ENCODE assay signal across 15 cellular contexts in genomic region chr9:129587487-129588262, GRCh38. TPM values are rescaled to one million over a fixed set of nuclear protein-coding genes. Genes with fewer than 3 reads are reported as not detected.
DNase-seq lines count a peak whose midpoint lies in the region; ATAC-seq and TF ChIP-seq lines count a peak whose summit lies in the region.
"Had no signal": no experiment of that assay in that cellular context is flagged by ENCODE, and none has a peak within 500 bp of the region (broad histone marks: within the 10 kb centered on the region; RNA-seq: fewer than 3 reads in every experiment).

No MANE protein-coding gene starts in this region.

- H3K9me3 Mint-ChIP-seq in H9 (peaks cover 0 to 2% of the 10 kb centered on the region in 2 experiments; a peak in 1 of 5 replicates), glutamatergic neuron (ENCODE audit: unreplicated experiment) (peaks cover 5% of the 10 kb centered on the region), progenitor cell of endocrine pancreas (ENCODE audit: low read depth) (no peaks in the 10 kb centered on the region)

- H3K4me1 Mint-ChIP-seq in H9, result peaks cover 34 to 49% of the 10 kb centered on the region in 2 experiments
- H3K4me1 Mint-ChIP-seq in glutamatergic neuron (ENCODE audit: low read depth, unreplicated experiment), result peaks cover 28% of the 10 kb centered on the region
- H3K4me1 Mint-ChIP-seq in progenitor cell of endocrine pancreas (ENCODE audit: low read depth), result peaks cover 19% of the 10 kb centered on the region

- H3K9me2 ChIP-seq in PC-3 (replicated peaks; ENCODE audit: low read length), result no peaks in the 10 kb centered on the region

- H3K14ac ChIP-seq in H9 (ENCODE audit: insufficient read depth, low read length), result no peak overlapping the region

- H2AK5ac ChIP-seq in H9 (ENCODE audit: insufficient read length, low read length), result no peak overlapping the region

- H3K27ac ChIP-seq in H9 (ENCODE audit: insufficient read length, low read depth, low read length) (no peak overlapping the region), lower lobe of right lung (no peak overlapping the region), PC-3 (ENCODE audit: low read length) (no peak overlapping the region)
- H3K27ac ChIP-seq: foreskin keratinocyte had no signal

- ATAC-seq in lower lobe of right lung (no peak), HG03135 (IDR thresholded peaks at IDR 0.05; ENCODE audit: unreplicated experiment) (no peak), PC-3 (no peak)
- ATAC-seq: foreskin keratinocyte had no signal

- BruUV-seq in PC-3 (replicated peaks; lab: Mats Ljungman, UMichigan), result no TSS peak

- no peak overlapping the region for H4K5ac ChIP-seq in H9 (ENCODE audit: insufficient read length, low read depth, low read length)

- WGBS in H9 (ENCODE audit: extremely low coverage, insufficient read length, low lambda C conversion rate), result no CpG with 5 or more reads among the region's 23 CpGs

- no peak overlapping the region for H2BK20ac ChIP-seq in H9 (ENCODE audit: low read depth, low read length, poor library complexity, severe bottlenecking)

- H3K9me3 ChIP-seq in H9 (ENCODE audit: control insufficient read depth, low read depth, low read length) (no peaks in the 10 kb centered on the region), lower lobe of right lung (no peaks in the 10 kb centered on the region), PC-3 (ENCODE audit: low read length) (no peaks in the 10 kb centered on the region)

- H3K4me3 ChIP-seq in lower lobe of right lung, result no peak overlapping the region
- no peak overlapping the region for H3K4me3 ChIP-seq in PC-3 (ENCODE audit: low read length)

- no peak overlapping the region for H3K9ac ChIP-seq in H9 (ENCODE audit: extremely low read depth, insufficient read length, low read length)
- no peak overlapping the region for H3K9ac ChIP-seq in PC-3 (ENCODE audit: low read length)

- no peak overlapping the region for H2BK15ac ChIP-seq in H9 (ENCODE audit: low read depth, low read length)

- H3K23ac ChIP-seq in H9 (ENCODE audit: insufficient read length, low read depth, low read length), result no peak overlapping the region

- H3K4me3 Mint-ChIP-seq in H9, result peak overlapping the region in 1 of 2 experiments; percentile 30; a peak in 1 of 5 replicates
- no peak overlapping the region for H3K4me3 Mint-ChIP-seq in glutamatergic neuron (ENCODE audit: unreplicated experiment)
- H3K4me3 Mint-ChIP-seq in progenitor cell of endocrine pancreas (ENCODE audit: low read depth), result no peak overlapping the region
- H3K4me3 Mint-ChIP-seq: activated naive CD4-positive, alpha-beta T cell treated with anti-CD3 and anti-CD28 coated beads, Interleukin-2, amount 10 ng/mL, durations not matched to agents 7 days and 5 days had no signal

- H4K20me1 ChIP-seq in H9 (ENCODE audit: control insufficient read depth, insufficient read depth, insufficient read length) (no peaks in the 10 kb centered on the region), PC-3 (ENCODE audit: low read length) (no peaks in the 10 kb centered on the region)

- H3K4ac ChIP-seq in H9 (ENCODE audit: low read depth, low read length), result no peak overlapping the region

- DNase-seq in H9, result peak; percentile 70
- peak; percentile 94 for DNase-seq in RPMI7951 (ENCODE audit: low read depth)
- peak; percentile 41 for DNase-seq in glutamatergic neuron
- no peak for DNase-seq in progenitor cell of endocrine pancreas (ENCODE audit: low spot score, unreplicated experiment)
- DNase-seq in lower lobe of right lung, result no peak
- DNase-seq in GOT3 (lab: John Stamatoyannopoulos, UW), result no peak
- DNase-seq in PC-3, result no peak
- DNase-seq: foreskin keratinocyte; MM.1S; NCI-H2081 treated with DMSO at 0.1 percent for 48 hours; stimulated activated CD4-positive, alpha-beta T cell treated with anti-CD3 and anti-CD28 coated beads, Interleukin-12 subunit alpha, Interleukin-12 subunit beta, amount 100 ng/mL, for 4 hours had no signal

- H3K27ac Mint-ChIP-seq in H9 (no peak overlapping the region), glutamatergic neuron (ENCODE audit: unreplicated experiment) (peak overlapping the region; percentile 56), progenitor cell of endocrine pancreas (peak overlapping the region; percentile 8)

- H4K91ac ChIP-seq in H9 (ENCODE audit: insufficient read length, low read depth, low read length), result no peak overlapping the region

- H3T11ph ChIP-seq in H9 (ENCODE audit: low read length), result no peak overlapping the region

- H2BK12ac ChIP-seq in H9 (ENCODE audit: insufficient read length, low read depth, low read length), result no peak overlapping the region

- no peak for TF ChIP-seq CTCF in H9 (conservative IDR thresholded peaks at IDR 0.05)
- no peak for TF ChIP-seq CTCF in glutamatergic neuron (IDR thresholded peaks at IDR 0.05; ENCODE audit: partially characterized antibody, unreplicated experiment)
- TF ChIP-seq CTCF in progenitor cell of endocrine pancreas (IDR thresholded peaks at IDR 0.05; ENCODE audit: unreplicated experiment), result no peak
- TF ChIP-seq CTCF in lower lobe of right lung (IDR thresholded peaks at IDR 0.05), result no peak
- no peak for TF ChIP-seq CTCF in PC-3 (conservative IDR thresholded peaks at IDR 0.05; ENCODE audit: low read depth, low read length)

- H4K8ac ChIP-seq in H9 (replicated peaks; ENCODE audit: insufficient read length, low read depth, low read length), result no peak overlapping the region

- H3K18ac ChIP-seq in H9 (ENCODE audit: insufficient read length, low read depth, low read length), result no peak overlapping the region

- no peaks in the 10 kb centered on the region for H3K79me2 ChIP-seq in H9 (ENCODE audit: insufficient read depth, low read length)
- no peaks in the 10 kb centered on the region for H3K79me2 ChIP-seq in PC-3 (ENCODE audit: low read length)

- H2BK120ac ChIP-seq in H9 (ENCODE audit: low read depth, low read length, poor library complexity, severe bottlenecking), result no peak overlapping the region

- no peaks in the 10 kb centered on the region for H3K36me3 ChIP-seq in lower lobe of right lung
- no peaks in the 10 kb centered on the region for H3K36me3 ChIP-seq in PC-3 (ENCODE audit: low read depth, low read length)

- H3K56ac ChIP-seq in H9 (ENCODE audit: insufficient read length, low read depth, low read length), result no peak overlapping the region

- no peaks in the 10 kb centered on the region for H3K79me1 ChIP-seq in H9 (ENCODE audit: insufficient read depth, low read depth, low read length, poor library complexity, severe bottlenecking)

- POLR2A ChIA-PET in PC-3 (lab: Charles Lee; ENCODE audit: unreplicated experiment), result interaction anchor here (0.6 kb wide), 1 partner anchor 136 kb away, joined by 3 read pairs; no protein-coding TSS in a partner anchor

- H2BK5ac ChIP-seq in H9 (ENCODE audit: insufficient read length, low read length), result no peak overlapping the region

- intact Hi-C loops in lower lobe of right lung (cut with DNase I), result no loop called here
- intact Hi-C loops in PC-3 (cut with micrococcal nuclease), result no loop called here

- H3K36me3 Mint-ChIP-seq in H9 (ENCODE audit: insufficient read depth in 1 of 3, low read depth in 3 of 3) (no peaks in the 10 kb centered on the region; a peak in 1 of 7 replicates), glutamatergic neuron (ENCODE audit: unreplicated experiment) (no peaks in the 10 kb centered on the region), progenitor cell of endocrine pancreas (ENCODE audit: insufficient read depth) (no peaks in the 10 kb centered on the region)
- H3K36me3 Mint-ChIP-seq: activated naive CD4-positive, alpha-beta T cell treated with anti-CD3 and anti-CD28 coated beads, Interleukin-2, amount 10 ng/mL, durations not matched to agents 7 days and 5 days had no signal

- H3K27me3 Mint-ChIP-seq in H9 (ENCODE audit: low read depth), result peaks cover 35% of the 10 kb centered on the region
- peaks cover 6% of the 10 kb centered on the region for H3K27me3 Mint-ChIP-seq in glutamatergic neuron (ENCODE audit: unreplicated experiment)
- peaks cover 12% of the 10 kb centered on the region for H3K27me3 Mint-ChIP-seq in progenitor cell of endocrine pancreas

- CTCF ChIA-PET in PC-3 (lab: Charles Lee), result no interaction called here

- H3K23me2 ChIP-seq in H9 (ENCODE audit: insufficient read length, low read depth, low read length, poor library complexity, severe bottlenecking), result no peaks in the 10 kb centered on the region

- H3K27me3 ChIP-seq in H9 (ENCODE audit: insufficient read depth, low read length) (no peaks in the 10 kb centered on the region), lower lobe of right lung (ENCODE audit: low read depth) (no peaks in the 10 kb centered on the region), PC-3 (ENCODE audit: low read length) (no peaks in the 10 kb centered on the region)

- H2AFZ ChIP-seq in H9 (ENCODE audit: low read length) (no peak overlapping the region), PC-3 (ENCODE audit: low read length) (no peak overlapping the region)

- H3F3A ChIP-seq in PC-3 (ENCODE audit: low read length, unreplicated experiment), result no peaks in the 10 kb centered on the region

- H3K4me1 ChIP-seq in H9 (ENCODE audit: insufficient read depth, low read length), result peaks cover 4% of the 10 kb centered on the region; the same call in 1 of the 2 replicates
- peaks cover 9% of the 10 kb centered on the region for H3K4me1 ChIP-seq in lower lobe of right lung
- no peaks in the 10 kb centered on the region for H3K4me1 ChIP-seq in PC-3 (ENCODE audit: insufficient read depth, low read length)
- H3K4me1 ChIP-seq: foreskin keratinocyte had no signal

- H3K4me2 ChIP-seq in H9 (ENCODE audit: insufficient read depth, insufficient read length, low read length) (no peak overlapping the region), PC-3 (ENCODE audit: low read length) (no peak overlapping the region)

RNA-seq across cellular contexts. Expression of gene C9orf50, which starts 33.2 kb away (rescaled TPM):
- not detected in 2 replicates for total RNA-seq in H9 (2021)
- not detected in 2 replicates for total RNA-seq in RPMI7951 (2014; rRNA removed; shearing (Covaris generic))
- 0.56 TPM for total RNA-seq in glutamatergic neuron (ENCODE audit: unreplicated experiment)
- total RNA-seq in progenitor cell of endocrine pancreas, result 0.27 and 0.43 TPM in 2 replicates
- total RNA-seq in lower lobe of right lung, result not detected
- total RNA-seq in PC-3 (2014; rRNA removed), result not detected in 2 replicates
- total RNA-seq: foreskin keratinocyte, mesenteric fat pad, osteocyte had no signal

RNA-seq across cellular contexts. Expression of gene NTMT1, which starts 38.3 kb away (rescaled TPM):
- total RNA-seq in H9 (2021), result 57.9 and 63.3 TPM in 2 replicates
- 39.2 and 40.6 TPM in 2 replicates for total RNA-seq in RPMI7951 (2014; rRNA removed; shearing (Covaris generic))
- total RNA-seq in glutamatergic neuron (ENCODE audit: unreplicated experiment), result 62.6 TPM
- 25.9 and 26.8 TPM in 2 replicates for total RNA-seq in progenitor cell of endocrine pancreas
- 25.1 TPM for total RNA-seq in lower lobe of right lung
- 50.2 and 60.6 TPM in 2 replicates for total RNA-seq in PC-3 (2014; rRNA removed)

RNA-seq across cellular contexts. Expression of gene ASB6, which starts 54.3 kb away (rescaled TPM):
- 21.0 and 21.6 TPM in 2 replicates for total RNA-seq in H9 (2021)
- 10.3 and 12.2 TPM in 2 replicates for total RNA-seq in RPMI7951 (2014; rRNA removed; shearing (Covaris generic))
- 25.4 TPM for total RNA-seq in glutamatergic neuron (ENCODE audit: unreplicated experiment)
- 19.7 and 20.5 TPM in 2 replicates for total RNA-seq in progenitor cell of endocrine pancreas
- 14.6 TPM for total RNA-seq in lower lobe of right lung
- 19.1 and 20.8 TPM in 2 replicates for total RNA-seq in PC-3 (2014; rRNA removed)

Comparison
In these comparisons a context has a peak if more than half of its experiments do, and no peak if none do; other contexts are left out.
1. DNase-seq: peak in H9 (single experiment), RPMI7951 (single experiment) and glutamatergic neuron (single experiment); none in progenitor cell of endocrine pancreas (single experiment), lower lobe of right lung (single experiment), GOT3 (single experiment) and PC-3 (single experiment).
2. H3K27ac Mint-ChIP-seq: peak in glutamatergic neuron (single experiment) and progenitor cell of endocrine pancreas (single experiment); none in H9 (0 of 3).